Comparison of ENCODE assay signal across 12 cellular contexts in the genomic region with DNA sequence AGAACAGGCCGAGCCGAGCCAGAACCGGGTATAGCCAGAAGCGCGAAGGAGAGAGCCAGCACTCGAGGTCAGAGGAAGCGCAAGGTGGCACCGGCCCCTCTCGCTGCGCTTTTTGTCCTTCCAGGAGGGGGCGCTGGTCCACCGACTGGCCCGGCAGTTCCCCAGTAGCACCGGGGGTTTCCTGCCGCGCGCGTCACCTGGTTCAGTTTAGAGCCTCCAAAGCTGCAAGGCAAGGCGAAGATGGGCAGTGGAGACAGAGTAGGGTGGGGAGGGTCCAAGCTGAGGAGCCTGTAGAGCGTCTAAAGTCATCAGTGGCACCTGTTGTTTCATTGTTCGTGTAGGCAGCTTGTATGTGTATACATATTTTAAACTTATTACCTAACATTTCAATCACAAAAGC. TPM values are rescaled to one million over a fixed set of nuclear protein-coding genes. Genes with fewer than 3 reads are reported as not detected.
A peak's percentile ranks its signal among the peaks of the same experiment; 100 is the strongest.
DNase-seq lines count a peak whose midpoint lies in the region; ATAC-seq and TF ChIP-seq lines count a peak whose summit lies in the region.
"Had no signal": no experiment of that assay in that cellular context is flagged by ENCODE, and none has a peak within 500 bp of the region (broad histone marks: within the 10 kb centered on the region; RNA-seq: fewer than 3 reads in every experiment).

No MANE protein-coding gene starts in this region.

- H3K4me1 Mint-ChIP-seq in stimulated activated effector memory CD8-positive, alpha-beta T cell treated with anti-CD3 and anti-CD28 coated beads, Interleukin-12 subunit alpha, Interleukin-12 subunit beta, amount 100 ng/mL, for 72 hours, result peaks cover 6% of the 10 kb centered on the region
- H3K4me1 Mint-ChIP-seq: CD8-positive, alpha-beta memory T cell had no signal

- intact Hi-C loops in sigmoid colon (cut with DNase I), result loop anchor here (5.0 kb wide), 1 partner anchor 355 kb away; no protein-coding TSS in a partner anchor

- peak; percentile 52 for ATAC-seq in stimulated activated effector memory CD8-positive, alpha-beta T cell treated with anti-CD3 and anti-CD28 coated beads, Interleukin-12 subunit alpha, Interleukin-12 subunit beta, amount 100 ng/mL, for 72 hours
- ATAC-seq: stimulated activated memory B cell treated with anti-CD40 and anti-IgM and Interleukin-4, amounts not matched to agents 10 μg/mL and 1 μg/mL and 100 μg/mL, for 72 hours; T-cell had no signal

- no peak overlapping the region for H3K4me3 ChIP-seq in foreskin fibroblast (ENCODE audit: low read depth in 1 of 2, low read length in 2 of 2)
- no peak overlapping the region for H3K4me3 ChIP-seq in sigmoid colon

- no peak overlapping the region for H3K27ac Mint-ChIP-seq in stimulated activated effector memory CD8-positive, alpha-beta T cell treated with anti-CD3 and anti-CD28 coated beads, Interleukin-12 subunit alpha, Interleukin-12 subunit beta, amount 100 ng/mL, for 72 hours
- H3K27ac Mint-ChIP-seq: CD8-positive, alpha-beta memory T cell; stimulated activated memory B cell treated with anti-CD40 and anti-IgM and Interleukin-4, amounts not matched to agents 10 μg/mL and 1 μg/mL and 100 μg/mL, for 72 hours; T-cell had no signal

- no peaks in the 10 kb centered on the region for H3K36me3 Mint-ChIP-seq in stimulated activated effector memory CD8-positive, alpha-beta T cell treated with anti-CD3 and anti-CD28 coated beads, Interleukin-12 subunit alpha, Interleukin-12 subunit beta, amount 100 ng/mL, for 72 hours
- H3K36me3 Mint-ChIP-seq: CD8-positive, alpha-beta memory T cell; stimulated activated memory B cell treated with anti-CD40 and anti-IgM and Interleukin-4, amounts not matched to agents 10 μg/mL and 1 μg/mL and 100 μg/mL, for 72 hours; T-cell had no signal

- no peaks in the 10 kb centered on the region for H3K36me3 ChIP-seq in sigmoid colon

- H3K4me1 ChIP-seq in sigmoid colon, result no peaks in the 10 kb centered on the region

- TF ChIP-seq CTCF in foreskin fibroblast (IDR thresholded peaks at IDR 0.05; ENCODE audit: low read depth, low read length) (peak; percentile 31), sigmoid colon (IDR thresholded peaks at IDR 0.05) (peak in 1 of 4 experiments; percentile 9)

- H3K4me3 Mint-ChIP-seq in stimulated activated effector memory CD8-positive, alpha-beta T cell treated with anti-CD3 and anti-CD28 coated beads, Interleukin-12 subunit alpha, Interleukin-12 subunit beta, amount 100 ng/mL, for 72 hours, result no peak overlapping the region
- H3K4me3 Mint-ChIP-seq: stimulated activated memory B cell treated with anti-CD40 and anti-IgM and Interleukin-4, amounts not matched to agents 10 μg/mL and 1 μg/mL and 100 μg/mL, for 72 hours; T-cell had no signal

- no peak for TF ChIP-seq POLR2A in sigmoid colon (IDR thresholded peaks at IDR 0.05)

- peaks cover 0 to 14% (median 0%) of the 10 kb centered on the region in 3 donors for H3K27me3 ChIP-seq in sigmoid colon

- DNase-seq in activated T-cell treated with anti-CD3 and anti-CD28 coated beads, Interleukin-2, amount 50 U/mL, for 48 hours, result peak; percentile 49 to 58
- no peak for DNase-seq in activated T-cell treated with anti-CD3 and anti-CD28 coated beads for 4 hours
- DNase-seq in UCSD-AML1 (lab: John Stamatoyannopoulos, UW; ENCODE audit: unreplicated experiment), result peak; percentile 56
- DNase-seq in foreskin fibroblast, result no peak
- DNase-seq in stimulated activated effector memory CD8-positive, alpha-beta T cell treated with anti-CD3 and anti-CD28 coated beads, Interleukin-12 subunit alpha, Interleukin-12 subunit beta, amount 100 ng/mL, for 72 hours (ENCODE audit: low spot score in 2 of 2), result peak; percentile 26 to 74
- DNase-seq in sigmoid colon, result no peak
- no peak for DNase-seq in activated CD4-positive, CD25-positive, alpha-beta regulatory T cell treated with anti-CD3 and anti-CD28 coated beads, Interleukin-2, amount 50 U/mL, for 72 hours
- DNase-seq in ACHN, result no peak
- DNase-seq: CD8-positive, alpha-beta memory T cell had no signal

- H3K9me3 Mint-ChIP-seq in stimulated activated effector memory CD8-positive, alpha-beta T cell treated with anti-CD3 and anti-CD28 coated beads, Interleukin-12 subunit alpha, Interleukin-12 subunit beta, amount 100 ng/mL, for 72 hours, result no peaks in the 10 kb centered on the region
- H3K9me3 Mint-ChIP-seq: CD8-positive, alpha-beta memory T cell; stimulated activated memory B cell treated with anti-CD40 and anti-IgM and Interleukin-4, amounts not matched to agents 10 μg/mL and 1 μg/mL and 100 μg/mL, for 72 hours; T-cell had no signal

- TF ChIP-seq EP300 in sigmoid colon (IDR thresholded peaks at IDR 0.05), result no peak

- WGBS in sigmoid colon, 2 donors, result 66 to 82% methylated on average over 21 of the region's 21 CpGs

- no peaks in the 10 kb centered on the region for H3K9me3 ChIP-seq in sigmoid colon

- H3K27ac ChIP-seq in sigmoid colon, result no peak overlapping the region

- in situ Hi-C loops in ACHN (cut with HindIII; ENCODE audit: low pct_ligation_motif_present, low pct_unique_long_range_greater_than_20kb, low sequenced_read_pairs), result no loop called here

RNA-seq across cellular contexts. Expression of gene NR2E3, which starts 7.6 kb away (rescaled TPM):
- under 1 TPM in 1 of 4 donors, not detected in 3; 0.14 TPM for total RNA-seq in sigmoid colon
- polyA plus RNA-seq in sigmoid colon, result 1 to 10 TPM in 1 of 3 donors, under 1 TPM in 1, not detected in 1; 0.47 to 5.4 TPM
- total RNA-seq: CD8-positive, alpha-beta memory T cell; myocyte; T-cell had no signal
- polyA plus RNA-seq: CD8-positive, alpha-beta memory T cell had no signal

Comparison
In these comparisons a context has a peak if more than half of its experiments do, and no peak if none do; other contexts are left out.
1. DNase-seq: peak in activated T-cell treated with anti-CD3 and anti-CD28 coated beads, Interleukin-2, amount 50 U/mL, for 48 hours (2 of 2), UCSD-AML1 (single experiment) and stimulated activated effector memory CD8-positive, alpha-beta T cell treated with anti-CD3 and anti-CD28 coated beads, Interleukin-12 subunit alpha, Interleukin-12 subunit beta, amount 100 ng/mL, for 72 hours (2 of 2); none in activated T-cell treated with anti-CD3 and anti-CD28 coated beads for 4 hours (single experiment), foreskin fibroblast (0 of 2), sigmoid colon (single experiment), activated CD4-positive, CD25-positive, alpha-beta regulatory T cell treated with anti-CD3 and anti-CD28 coated beads, Interleukin-2, amount 50 U/mL, for 72 hours (single experiment) and ACHN (single experiment).